In genomic region chr2:63047534-63048281, GRCh38 we compare ENCODE assay signal across 9 cellular contexts. TPM values are rescaled to one million over a fixed set of nuclear protein-coding genes. Genes with fewer than 3 reads are reported as not detected.
DNase-seq lines count a peak whose midpoint lies in the region; ATAC-seq, FAIRE-seq and TF ChIP-seq lines count a peak whose summit lies in the region.
"Had no signal": no experiment of that assay in that cellular context is flagged by ENCODE, and none has a peak within 500 bp of the region (broad histone marks: within the 10 kb centered on the region; RNA-seq: fewer than 3 reads in every experiment).

No MANE protein-coding gene starts in this region.

- peaks cover 65% of the 10 kb centered on the region for H3K27me3 Mint-ChIP-seq in CD8-positive, alpha-beta T cell (ENCODE audit: low read depth)

- no peaks in the 10 kb centered on the region for H3K9me3 Mint-ChIP-seq in CD8-positive, alpha-beta T cell

- no peaks in the 10 kb centered on the region for H3K36me3 ChIP-seq in CD8-positive, alpha-beta T cell (ENCODE audit: insufficient read depth, low read length)
- H3K36me3 ChIP-seq in HUES48 (ENCODE audit: control insufficient read depth, insufficient read depth, low read length) (no peaks in the 10 kb centered on the region), mucosa of descending colon (ENCODE audit: low read depth) (no peaks in the 10 kb centered on the region)

- H3K27ac ChIP-seq in CD8-positive, alpha-beta T cell (ENCODE audit: low read depth, low read length) = no peak overlapping the region
- peak overlapping the region; percentile 47 for H3K27ac ChIP-seq in HUES48 (ENCODE audit: low read depth, low read length)
- H3K27ac ChIP-seq: left lung had no signal

- DNase-seq in CD8-positive, alpha-beta T cell = no peak
- DNase-seq in cerebellum (ENCODE audit: low spot score) (peak; percentile 12), mucosa of descending colon (peak in 2 of 3 donors; percentile 56), NCI-H128 (lab: John Stamatoyannopoulos, UW; ENCODE audit: unreplicated experiment) (no peak), GM12892 (ENCODE audit: insufficient read length) (no peak), cerebellar cortex (ENCODE audit: low spot score) (no peak)

- no peak overlapping the region for H3K27ac Mint-ChIP-seq in CD8-positive, alpha-beta T cell

- H3K36me3 Mint-ChIP-seq in CD8-positive, alpha-beta T cell = peaks cover 17% of the 10 kb centered on the region

- peaks cover 49% of the 10 kb centered on the region for H3K4me1 Mint-ChIP-seq in CD8-positive, alpha-beta T cell (ENCODE audit: low read depth)

- CTCF ChIA-PET in CD8-positive, alpha-beta T cell (lab: Charles Lee) = interaction anchor here (0.7 kb wide), 1 partner anchor 23 kb away, joined by 3 read pairs; no protein-coding TSS in a partner anchor

- no peak for ATAC-seq in CD8-positive, alpha-beta T cell
- ATAC-seq in mucosa of descending colon (peak; percentile 27), HG03159 (IDR thresholded peaks at IDR 0.05; ENCODE audit: unreplicated experiment) (no peak)
- ATAC-seq: left lung had no signal

- peak overlapping the region; percentile 58 for H3K4me3 Mint-ChIP-seq in CD8-positive, alpha-beta T cell

- no peaks in the 10 kb centered on the region for H3K9me3 ChIP-seq in CD8-positive, alpha-beta T cell (ENCODE audit: low read length)
- no peaks in the 10 kb centered on the region for H3K9me3 ChIP-seq in HUES48 (ENCODE audit: control insufficient read depth, insufficient read depth, low read length)
- no peaks in the 10 kb centered on the region for H3K9me3 ChIP-seq in mucosa of descending colon
- H3K9me3 ChIP-seq: left lung had no signal

- TF ChIP-seq CTCF in CD8-positive, alpha-beta T cell (IDR thresholded peaks at IDR 0.05) = no peak
- no peak for TF ChIP-seq CTCF in mucosa of descending colon (IDR thresholded peaks at IDR 0.05)

- peaks cover 44% of the 10 kb centered on the region for H3K4me1 ChIP-seq in CD8-positive, alpha-beta T cell (ENCODE audit: insufficient read depth, low read length)
- H3K4me1 ChIP-seq in HUES48 (ENCODE audit: control insufficient read depth, insufficient read depth, low read length) (peaks cover 52% of the 10 kb centered on the region), mucosa of descending colon (ENCODE audit: low read depth) (peaks cover 27% of the 10 kb centered on the region)

- no peak for FAIRE-seq in GM12892 (lab: Jason Lieb, UNC)

- H3K4me3 ChIP-seq in CD8-positive, alpha-beta T cell (ENCODE audit: low read depth, low read length) = no peak overlapping the region
- H3K4me3 ChIP-seq in HUES48 (ENCODE audit: low read depth, low read length) = peak overlapping the region; percentile 60
- no peak overlapping the region for H3K4me3 ChIP-seq in mucosa of descending colon
- H3K4me3 ChIP-seq: left lung had no signal

- TF ChIP-seq POLR2A in GM12892 (IDR thresholded peaks at IDR 0.05; ENCODE audit: low read depth, low read length) = no peak

- POLR2A ChIA-PET in CD8-positive, alpha-beta T cell (lab: Charles Lee) = no interaction called here

- H3K27me3 ChIP-seq in CD8-positive, alpha-beta T cell (ENCODE audit: insufficient read depth, low read length) = peaks cover 38% of the 10 kb centered on the region
- H3K27me3 ChIP-seq in HUES48 (ENCODE audit: control insufficient read depth, insufficient read depth, low read length) = peaks cover 75% of the 10 kb centered on the region

- H3K9ac ChIP-seq in HUES48 (ENCODE audit: low read depth, low read length) = no peak overlapping the region

- intact Hi-C loops in CD8-positive, alpha-beta T cell (cut with DNase I, micrococcal nuclease) = no loop called here
- intact Hi-C loops in mucosa of descending colon (cut with DNase I, micrococcal nuclease) = no loop called here

RNA-seq across cellular contexts. Expression of gene OTX1, which starts 2.9 kb away (rescaled TPM):
- total RNA-seq in CD8-positive, alpha-beta T cell = not detected
- total RNA-seq in cerebellum (not detected), mucosa of descending colon (under 1 TPM in 1 of 3 donors, not detected in 2; 0.22 TPM)
- 0.32 TPM for polyA plus RNA-seq in GM12892 (2012; ENCODE audit: missing spikeins)

Comparison
In these comparisons a context has a peak if more than half of its experiments do, and no peak if none do; other contexts are left out.
1. DNase-seq: peak in cerebellum (single experiment) and mucosa of descending colon (2 of 3); none in CD8-positive, alpha-beta T cell (0 of 7), NCI-H128 (single experiment), GM12892 (single experiment) and cerebellar cortex (single experiment).